35 cellular contexts compared by ENCODE assay signal in the genomic region with DNA sequence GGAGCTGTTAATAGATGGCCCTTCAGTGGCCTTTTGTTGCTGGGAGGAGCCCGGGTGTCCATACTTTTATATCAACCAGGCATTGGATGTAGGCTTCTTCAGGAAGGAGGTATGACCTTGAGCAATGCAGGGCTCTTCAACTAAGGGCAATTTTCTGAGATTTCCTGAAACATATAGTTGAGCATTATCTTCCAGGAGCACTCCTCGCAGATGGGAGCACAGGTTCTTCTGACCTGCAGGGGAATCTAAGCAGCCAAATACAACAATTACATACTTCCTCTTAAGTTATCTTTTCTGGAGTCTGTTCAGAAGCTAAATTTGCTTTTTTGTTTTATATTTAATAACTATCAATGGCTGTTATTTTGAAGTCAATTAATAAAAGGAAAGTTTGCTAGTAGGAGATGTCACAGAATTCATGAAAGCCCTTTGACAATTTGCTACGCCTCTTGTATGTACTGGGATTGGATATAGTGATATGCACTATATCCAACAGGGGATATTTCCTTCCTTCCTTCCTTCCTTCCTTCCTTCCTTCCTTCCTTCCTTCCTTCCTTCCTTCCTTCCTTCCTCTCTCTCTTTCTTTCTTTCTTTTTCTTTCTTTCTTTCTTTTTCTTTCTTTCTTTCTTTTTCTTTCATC.
"Had no signal": no experiment of that assay in that cellular context is flagged by ENCODE, and none has a peak within 500 bp of the region (broad histone marks: within the 10 kb centered on the region; RNA-seq: fewer than 3 reads in every experiment).

No MANE protein-coding gene starts in this region.

- H3K9me3 ChIP-seq: MG63 had no signal

- H3K9ac ChIP-seq: KMS-11 had no signal

- H3K4me3 ChIP-seq: MG63 had no signal

- H3K27me3 ChIP-seq: MG63 had no signal

- H3K27ac ChIP-seq: KMS-11 had no signal

- DNase-seq: Karpas-422, Kasumi-1, KG1, MG63, MM.1S, MV-4-11, NCI-H1048, NCI-H1092, NCI-H1092 treated with DMSO at 0.1 percent for 48 hours, NCI-H1105, NCI-H1105 treated with DMSO at 0.1 percent for 48 hours, NCI-H1417, NCI-H1417 treated with DMSO at 0.1 percent for 48 hours, NCI-H1436, NCI-H1436 treated with DMSO at 0.1 percent for 48 hours, NCI-H146, NCI-H1694, NCI-H1694 treated with DMSO at 0.1 percent for 48 hours, NCI-H187, NCI-H187 treated with DMSO at 0.1 percent for 48 hours, NCI-H1930, NCI-H2029, NCI-H2029 treated with DMSO at 0.1 percent for 48 hours, NCI-H2081, NCI-H2081 treated with DMSO at 0.1 percent for 48 hours, NCI-H2107, NCI-H2171, NCI-H2171 treated with DMSO at 0.1 percent for 48 hours, NCI-H2227 treated with DMSO at 0.1 percent for 48 hours, NCI-H226, NCI-H345, NCI-H446, NCI-H446 treated with DMSO at 0.1 percent for 48 hours, NCI-H510A had no signal

- H3K36me3 ChIP-seq: MG63 had no signal
